10 cellular contexts compared by ENCODE assay signal in genomic region chr5:607541-608285, GRCh38. TPM values are rescaled to one million over a fixed set of nuclear protein-coding genes. Genes with fewer than 3 reads are reported as not detected.
A peak's percentile ranks its signal among the peaks of the same experiment; 100 is the strongest.
DNase-seq lines count a peak whose midpoint lies in the region; ATAC-seq, FAIRE-seq and TF ChIP-seq lines count a peak whose summit lies in the region.
"Had no signal": no experiment of that assay in that cellular context is flagged by ENCODE, and none has a peak within 500 bp of the region (broad histone marks: within the 10 kb centered on the region; RNA-seq: fewer than 3 reads in every experiment).

No MANE protein-coding gene starts in this region.

- in situ Hi-C loops in K562 (cut with MboI): no loop called here

- H3K27ac ChIP-seq in BLaER1: peak overlapping the region; percentile 55; the same call in 1 of the 2 replicates
- H3K27ac ChIP-seq in K562 (ENCODE audit: extremely low read depth, low read depth, low read length): no peak overlapping the region

- H3K79me2 ChIP-seq in K562 (ENCODE audit: control insufficient read depth, insufficient read depth, low read length): peaks cover 6% of the 10 kb centered on the region

- H3K4me1 ChIP-seq in BLaER1 (peaks cover 52% of the 10 kb centered on the region), K562 (replicated peaks in 1 of 2; ENCODE audit: control insufficient read depth in 2 of 2, insufficient read depth in 2 of 2, low read length in 2 of 2) (peaks cover 6 to 33% of the 10 kb centered on the region in 2 experiments; a peak in 4 of 5 replicates)

- H3K4me2 ChIP-seq in BLaER1 (peak overlapping the region; percentile 84), K562 (ENCODE audit: insufficient read depth, low read length) (no peak overlapping the region)

- no peak for FAIRE-seq in K562 (lab: Jason Lieb, UNC)
- FAIRE-seq in frontal cortex (lab: Jason Lieb, UNC): no peak

- H3K9me3 ChIP-seq in BLaER1 (no peaks in the 10 kb centered on the region), K562 (replicated peaks; ENCODE audit: control insufficient read depth, insufficient read depth, low read depth, low read length) (no peaks in the 10 kb centered on the region)

- BruUV-seq in K562 (replicated peaks; lab: Mats Ljungman, UMichigan): no TSS peak

- H3K9me1 ChIP-seq in K562 (ENCODE audit: control insufficient read depth, insufficient read depth, low read length): no peaks in the 10 kb centered on the region

- CTCF ChIA-PET in K562 (lab: Yijun Ruan, JAX; ENCODE audit: low intra/inter-chr PET ratio): no interaction called here

- no peak overlapping the region for H2AFZ ChIP-seq in K562 (ENCODE audit: low read depth, low read length)

- intact Hi-C loops in K562 (cut with micrococcal nuclease): no loop called here

- no peak for TF ChIP-seq EP300 in K562 (IDR thresholded peaks at IDR 0.05; ENCODE audit: low read length)

- TF ChIP-seq CTCF in K562 (IDR thresholded peaks at IDR 0.05 in 2 of 3, conservative IDR thresholded peaks at IDR 0.05 in 1 of 3; ENCODE audit: insufficient read depth in 2 of 3, low read depth in 1 of 3, low read length in 3 of 3): no peak

- H4K20me1 ChIP-seq in BLaER1 (no peaks in the 10 kb centered on the region), K562 (replicated peaks; ENCODE audit: control insufficient read depth, insufficient read depth, low read length) (peaks cover 6% of the 10 kb centered on the region; the same call in 1 of the 2 replicates)

- no peak overlapping the region for H3K9ac ChIP-seq in BLaER1
- H3K9ac ChIP-seq in K562 (ENCODE audit: insufficient read depth in 1 of 2, low read depth in 2 of 2, low read length in 2 of 2): peak overlapping the region in 1 of 2 experiments; percentile 65; a peak in 1 of 4 replicates

- no peak for DNase-seq in K562 (ENCODE audit: extremely low read depth in 1 of 4, low spot score in 3 of 4)
- no peak for DNase-seq in frontal cortex (ENCODE audit: low spot score in 2 of 2)
- no peak for DNase-seq in stimulated activated CD4-positive, alpha-beta T cell treated with anti-CD3 and anti-CD28 coated beads, Interleukin-1b, Interleukin-23, amount 100 ng/mL, for 48 hours
- DNase-seq in effector CD8-positive, alpha-beta T cell (lab: John Stamatoyannopoulos, UW): no peak
- DNase-seq: activated naive CD4-positive, alpha-beta T cell treated with anti-CD3 and anti-CD28 coated beads, Interleukin-2, amount 50 U/mL, for 16 hours; SHP77 had no signal

- no peak for TF ChIP-seq RAD21 in K562 (CRISPR knock-in tag; conservative IDR thresholded peaks at IDR 0.05 in 1 of 2, IDR thresholded peaks at IDR 0.05 in 1 of 2)

- H3K36me3 ChIP-seq in BLaER1 (no peaks in the 10 kb centered on the region), K562 (ENCODE audit: control insufficient read depth, insufficient read depth, low read length) (no peaks in the 10 kb centered on the region)

- WGBS in K562 (ENCODE audit: insufficient coverage, low coverage, missing lambda C conversion rate): 31% methylated on average over 32 of the region's 36 CpGs

- TF ChIP-seq POLR2A in K562 (conservative IDR thresholded peaks at IDR 0.05): no peak

- POLR2A ChIA-PET in K562 (lab: Yijun Ruan, JAX): no interaction called here

- ATAC-seq in GM19023 (IDR thresholded peaks at IDR 0.05; ENCODE audit: unreplicated experiment) (peak; percentile 33), HG03175 (IDR thresholded peaks at IDR 0.05; ENCODE audit: unreplicated experiment) (peak; percentile 63), K562 (no peak), GM18520 (IDR thresholded peaks at IDR 0.05; ENCODE audit: unreplicated experiment) (no peak)

- H3K4me3 ChIP-seq in BLaER1 (no peak overlapping the region), K562 (no peak overlapping the region)

- H3K27me3 ChIP-seq in BLaER1 (no peaks in the 10 kb centered on the region), K562 (ENCODE audit: control insufficient read depth in 2 of 2, insufficient read depth in 2 of 2, low read length in 2 of 2) (peaks cover 36 to 64% of the 10 kb centered on the region in 2 experiments)

TF ChIP-seq in K562, 482 proteins besides CTCF, POLR2A, EP300 and RAD21 (continues in another document):
- TF ChIP-seq ZNF609 (CRISPR knock-in tag; IDR thresholded peaks at IDR 0.05; ENCODE audit: borderline replicate concordance) (no peak), MAX (CRISPR knock-in tag; IDR thresholded peaks at IDR 0.05) (0 out of 2 replicates have a peak, but pooled peaks have one; percentile 17), SAP30 (IDR thresholded peaks at IDR 0.05; ENCODE audit: borderline replicate concordance, insufficient read depth, low read depth, low read length, poor library complexity, severe bottlenecking) (no peak), GTF2A2 (tag; IDR thresholded peaks at IDR 0.05) (no peak), BMI1 (IDR thresholded peaks at IDR 0.05; ENCODE audit: low read length) (no peak), MBD2 (IDR thresholded peaks at IDR 0.05; ENCODE audit: borderline replicate concordance, low read depth) (no peak), ZBTB33 (CRISPR knock-in tag; IDR thresholded peaks at IDR 0.05) (0 out of 2 replicates have a peak, but pooled peaks have one; percentile 12), MCM3 (IDR thresholded peaks at IDR 0.05) (peak; percentile 35; the same call in 1 of the 2 replicates)

RNA-seq across cellular contexts. Expression of gene CEP72, which starts 4.4 kb away (rescaled TPM):
- total RNA-seq in K562 (2011; cell fraction: chromatin; rRNA removed; ENCODE audit: low replicate concordance): 124 and 152 TPM in 2 replicates
- 76.5 and 81.0 TPM in 2 replicates for total RNA-seq in K562 (2011; cell fraction: nucleolus; rRNA removed)
- 63.1 and 68.9 TPM in 2 replicates for total RNA-seq in K562 (2011; cell fraction: nucleoplasm; rRNA removed)
- 17.6 and 27.4 TPM in 2 replicates for total RNA-seq in K562 (2014; rRNA removed)
- 9.4 and 11.3 TPM in 2 replicates for total RNA-seq in K562 (2014; rRNA removed; fragmentation: Illumina TruSeq; extraction: Trizol)
- total RNA-seq in K562 (2015; rRNA removed; fragmentation: Illumina TruSeq; extraction: Trizol): 16.3 and 17.4 TPM in 2 replicates
- 33.3 and 38.1 TPM in 2 replicates for total RNA-seq in K562 (2021)
- 14.0 and 17.8 TPM in 2 replicates for polyA plus RNA-seq in K562 (2011; rRNA removed)
- polyA plus RNA-seq in K562 (2011; cell fraction: cytosol; rRNA removed): 11.8 and 15.1 TPM in 2 replicates
- 32.3 and 49.2 TPM in 2 replicates for polyA plus RNA-seq in K562 (2011; cell fraction: nucleus; rRNA removed)
- polyA plus RNA-seq in K562 (2012): 15.2 and 20.5 TPM in 2 replicates
- 14.2 and 15.2 TPM in 2 replicates for polyA plus RNA-seq in K562 (2014; fragmentation: Illumina TruSeq; extraction: Trizol)
- 1 to 10 TPM in 1 of 2 experiments, under 1 TPM in 1; 0.89 to 1.4 TPM for polyA plus RNA-seq in K562 (2014; fragmentation: Nextera tagmentation; extraction: Ambion mirVana)
- 19.9 and 28.6 TPM in 2 replicates for polyA plus RNA-seq in K562 (2014; rRNA removed)
- 23.6 and 27.4 TPM in 2 replicates for polyA minus RNA-seq in K562 (2011; rRNA and poly(A)+ RNA removed)
- polyA minus RNA-seq in K562 (2011; cell fraction: cytosol; rRNA and poly(A)+ RNA removed): 19.7 and 26.2 TPM in 2 replicates
- polyA minus RNA-seq in K562 (2011; cell fraction: nucleus; rRNA and poly(A)+ RNA removed): 40.4 and 45.3 TPM in 2 replicates
- 4.5 TPM for total RNA-seq in frontal cortex

Comparison
In these comparisons a context has a peak if more than half of its experiments do, and no peak if none do; other contexts are left out.
1. ATAC-seq: peak in GM19023 (single experiment) and HG03175 (single experiment); none in K562 (single experiment) and GM18520 (single experiment).